In genomic region chr5:172377856-172378255, GRCh38 we compare ENCODE assay signal across 13 cellular contexts.
"Had no signal": no experiment of that assay in that cellular context is flagged by ENCODE, and none has a peak within 500 bp of the region (broad histone marks: within the 10 kb centered on the region; RNA-seq: fewer than 3 reads in every experiment).

No MANE protein-coding gene starts in this region.

- H3K36me3 ChIP-seq: transverse colon had no signal

- H3K4me1 Mint-ChIP-seq: T-helper 17 cell had no signal

- H3K36me3 Mint-ChIP-seq: activated naive CD4-positive, alpha-beta T cell treated with anti-CD3 and anti-CD28 coated beads, Interleukin-2, amount 50 U/mL, for 72 hours; immature natural killer cell had no signal

- DNase-seq: activated CD4-positive, alpha-beta T cell treated with anti-CD3 and anti-CD28 coated beads, Interleukin-2, amount 10 ng/mL, durations not matched to agents 7 days and 5 days; activated CD4-positive, CD25-positive, alpha-beta regulatory T cell; activated effector memory CD4-positive, alpha-beta T cell treated with anti-CD3 and anti-CD28 coated beads, Interleukin-2, amount 50 U/mL, for 16 hours; activated T-cell treated with anti-CD3 and anti-CD28 coated beads, Interleukin-2, amount 50 U/mL, for 4 hours; brain microvascular endothelial cell; cerebellar nuclear complex; left cardiac atrium; T-helper 17 cell; transverse colon had no signal

- H3K27ac ChIP-seq: brain microvascular endothelial cell, right atrium auricular region, transverse colon had no signal

- H3K27ac Mint-ChIP-seq: activated CD4-positive, alpha-beta T cell treated with anti-CD3 and anti-CD28 coated beads, Interleukin-2, amount 10 ng/mL, durations not matched to agents 7 days and 5 days; activated naive CD4-positive, alpha-beta T cell treated with anti-CD3 and anti-CD28 coated beads, Interleukin-2, amount 50 U/mL, for 72 hours; immature natural killer cell; T-helper 17 cell had no signal

- H3K4me3 Mint-ChIP-seq: activated CD4-positive, alpha-beta T cell treated with anti-CD3 and anti-CD28 coated beads, Interleukin-2, amount 10 ng/mL, durations not matched to agents 7 days and 5 days; activated T-cell treated with anti-CD3 and anti-CD28 coated beads, Interleukin-2, amount 50 U/mL, for 4 hours; immature natural killer cell; T-helper 17 cell had no signal

- H3K9me3 ChIP-seq: right atrium auricular region, transverse colon had no signal

- H3K4me3 ChIP-seq: right atrium auricular region, smooth muscle cell, transverse colon had no signal

- ATAC-seq: activated T-cell treated with anti-CD3 and anti-CD28 coated beads, Interleukin-2, amount 50 U/mL, for 4 hours; left cardiac atrium; T-helper 17 cell had no signal

- H3K27me3 ChIP-seq: brain microvascular endothelial cell, right atrium auricular region, transverse colon had no signal

- H3K9me3 Mint-ChIP-seq: activated naive CD4-positive, alpha-beta T cell treated with anti-CD3 and anti-CD28 coated beads, Interleukin-2, amount 50 U/mL, for 72 hours; activated T-cell treated with anti-CD3 and anti-CD28 coated beads, Interleukin-2, amount 50 U/mL, for 4 hours had no signal
